20 cellular contexts compared by ENCODE assay signal in the genomic region with DNA sequence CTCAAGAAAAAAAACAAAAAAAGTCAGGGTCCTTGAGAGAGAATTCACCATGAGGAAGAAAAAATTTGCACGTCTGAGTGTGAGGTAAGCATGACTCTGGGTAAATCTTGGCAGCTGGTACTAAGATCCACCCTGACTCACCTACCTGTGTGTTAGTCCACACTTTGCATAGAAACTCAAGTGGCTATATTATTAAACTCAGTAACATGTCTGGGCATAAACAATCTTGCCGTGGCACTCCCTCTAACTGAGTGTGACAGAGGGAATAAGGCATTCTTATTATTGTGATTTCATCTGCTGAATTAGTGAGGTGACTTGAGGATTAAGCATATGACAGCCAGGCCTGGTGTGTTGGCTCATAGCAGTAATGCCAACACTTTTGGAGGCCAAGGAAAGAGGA.
"Had no signal": no experiment of that assay in that cellular context is flagged by ENCODE, and none has a peak within 500 bp of the region (broad histone marks: within the 10 kb centered on the region; RNA-seq: fewer than 3 reads in every experiment).

No MANE protein-coding gene starts in this region.

- DNase-seq: activated B cell treated with CpG ODN at 0.5 μM for 24 hours; activated CD4-positive, alpha-beta T cell treated with anti-CD3 and anti-CD28 coated beads for 48 hours; activated CD8-positive, alpha-beta T cell treated with anti-CD3 and anti-CD28 coated beads for 36 hours; activated naive CD4-positive, alpha-beta T cell; activated naive CD8-positive, alpha-beta T cell treated with anti-CD3 and anti-CD28 coated beads for 36 hours; activated T-cell treated with anti-CD3 and anti-CD28 coated beads, Interleukin-2, amount 50 U/mL, for 1 hour; amniotic stem cell; caudate nucleus; effector memory CD8-positive, alpha-beta T cell; gastrocnemius medialis; head of caudate nucleus; kidney; left lung; midbrain; retina; spleen; stimulated activated CD4-positive, alpha-beta T cell treated with anti-CD3 and anti-CD28 coated beads, Interleukin-4, amount 100 ng/mL, for 4 hours; stimulated activated naive B cell treated with anti-CD40 and anti-IgM and Interleukin-4, amounts not matched to agents 10 μg/mL and 1 μg/mL and 100 μg/mL, for 72 hours; thyroid gland had no signal

- ATAC-seq: activated CD8-positive, alpha-beta T cell treated with anti-CD3 and anti-CD28 coated beads for 36 hours; activated T-helper 17 cell treated with anti-CD3 and anti-CD28 coated beads, Interleukin-2, amount 50 U/mL, for 72 hours; effector memory CD8-positive, alpha-beta T cell; gastrocnemius medialis; left lung; stimulated activated naive B cell treated with anti-CD40 and anti-IgM and Interleukin-4, amounts not matched to agents 10 μg/mL and 1 μg/mL and 100 μg/mL, for 72 hours had no signal

- H3K27ac ChIP-seq: gastrocnemius medialis, left lung, spleen, thyroid gland had no signal
